9 cellular contexts compared by ENCODE assay signal in genomic region chr20:25389858-25390537, GRCh38. TPM values are rescaled to one million over a fixed set of nuclear protein-coding genes. Genes with fewer than 3 reads are reported as not detected.
DNase-seq lines count a peak whose midpoint lies in the region; ATAC-seq, FAIRE-seq and TF ChIP-seq lines count a peak whose summit lies in the region.
"Had no signal": no experiment of that assay in that cellular context is flagged by ENCODE, and none has a peak within 500 bp of the region (broad histone marks: within the 10 kb centered on the region; RNA-seq: fewer than 3 reads in every experiment).

No MANE protein-coding gene starts in this region.

- no peak for TF ChIP-seq CTCF in bronchial epithelial cell (IDR thresholded peaks at IDR 0.05; ENCODE audit: insufficient read depth, low read length, severe bottlenecking)

- peak overlapping the region; percentile 92 for H3K4me3 ChIP-seq in bronchial epithelial cell (ENCODE audit: low read depth, low read length)

- no peaks in the 10 kb centered on the region for H3K36me3 ChIP-seq in bronchial epithelial cell (ENCODE audit: control insufficient read depth, insufficient read depth, low read length)

- intact Hi-C loops in left colon (cut with DNase I, micrococcal nuclease), result loop anchor here in 1 of 2 donors (10.0 kb wide), 1 partner anchor 75 kb away; no protein-coding TSS in a partner anchor

- no peaks in the 10 kb centered on the region for H3K27me3 ChIP-seq in bronchial epithelial cell (ENCODE audit: control insufficient read depth, insufficient read depth, low read length)

- peak; percentile 61 for DNase-seq in COR-L47 (lab: John Stamatoyannopoulos, UW)
- peak; percentile 6 to 14 (median 9) for DNase-seq in T-helper 1 cell
- no peak for DNase-seq in bronchial epithelial cell (ENCODE audit: low read depth)
- peak in 1 of 2 donors; percentile 66 for DNase-seq in left colon
- peak; percentile 23 for DNase-seq in stimulated activated CD4-positive, alpha-beta T cell treated with anti-CD3 and anti-CD28 coated beads, Interleukin-4, amount 100 ng/mL, for 24 hours
- DNase-seq in DMS153 (lab: John Stamatoyannopoulos, UW), result no peak

- FAIRE-seq in bronchial epithelial cell (lab: Jason Lieb, UNC), result no peak
- FAIRE-seq: TTC549 had no signal

- ATAC-seq in GM21367 (IDR thresholded peaks at IDR 0.05; ENCODE audit: unreplicated experiment), result peak; percentile 23
- peak; percentile 24 for ATAC-seq in HG03571 (IDR thresholded peaks at IDR 0.05; ENCODE audit: unreplicated experiment)
- peak; percentile 52 for ATAC-seq in left colon

RNA-seq across cellular contexts. Expression of gene ABHD12, which starts 0.6 kb away (rescaled TPM):
- total RNA-seq in bronchial epithelial cell (21.6 and 33.0 TPM in 2 replicates), left colon (10 to 100 TPM; 42.4 to 76.1 TPM)

RNA-seq across cellular contexts. Expression of gene GINS1, which starts 17.5 kb away (rescaled TPM):
- total RNA-seq in bronchial epithelial cell (1.1 and 1.4 TPM in 2 replicates), left colon (1 to 10 TPM; 2.7 to 5.0 TPM)

Comparison
In these comparisons a context has a peak if more than half of its experiments do, and no peak if none do; other contexts are left out.
1. DNase-seq: peak in COR-L47 (single experiment), T-helper 1 cell (5 of 5) and stimulated activated CD4-positive, alpha-beta T cell treated with anti-CD3 and anti-CD28 coated beads, Interleukin-4, amount 100 ng/mL, for 24 hours (single experiment); none in bronchial epithelial cell (single experiment) and DMS153 (single experiment).
2. Peak in every context shown above with its lines, with median percentiles within 50 percentile points of each other: ATAC-seq.